In genomic region chr20:35092524-35093244, GRCh38 we compare ENCODE assay signal across 8 cellular contexts. TPM values are rescaled to one million over a fixed set of nuclear protein-coding genes. Genes with fewer than 3 reads are reported as not detected.
A peak's percentile ranks its signal among the peaks of the same experiment; 100 is the strongest.
DNase-seq lines count a peak whose midpoint lies in the region; ATAC-seq and TF ChIP-seq lines count a peak whose summit lies in the region.

TRPC4AP (minus strand) TSS chr20:35092807; CDS start chr20:35092781, 26 bp downstream.

- peak; percentile 68 to 83 for TF ChIP-seq POLR2A in Peyer's patch (IDR thresholded peaks at IDR 0.05)

- H3K4me2 ChIP-seq in DOHH2 (ENCODE audit: low read length), result peak within 1 kb of the TSS; percentile 95
- peak within 1 kb of the TSS; percentile 87 for H3K4me2 ChIP-seq in fibroblast of lung (ENCODE audit: extremely low read depth, insufficient read depth, low read length)

- no peaks in the 10 kb centered on the region for H3K9me2 ChIP-seq in DOHH2 (replicated peaks; ENCODE audit: control insufficient read depth, low read length)

- H3K9me3 Mint-ChIP-seq in activated T-helper 1 cell treated with anti-CD3 and anti-CD28 coated beads, Interleukin-12 subunit alpha, Interleukin-12 subunit beta, Interleukin-2, Interleukin-4 antibody, amounts not matched to agents 30 ng/mL and 10 ng/mL and 1 ng/mL, durations not matched to agents 14 hours and 24 hours and 36 hours, result no peaks in the 10 kb centered on the region
- H3K9me3 Mint-ChIP-seq in naive thymus-derived CD8-positive, alpha-beta T cell, result no peaks in the 10 kb centered on the region

- H3K9me3 ChIP-seq in DOHH2 (ENCODE audit: control insufficient read depth, insufficient read depth, low read length), result no peaks in the 10 kb centered on the region
- no peaks in the 10 kb centered on the region for H3K9me3 ChIP-seq in Peyer's patch
- no peaks in the 10 kb centered on the region for H3K9me3 ChIP-seq in fibroblast of lung (ENCODE audit: control insufficient read depth, insufficient read depth, low read depth, low read length)

- TF ChIP-seq CTCF in DOHH2 (IDR thresholded peaks at IDR 0.05; ENCODE audit: low read depth, low read length, poor library complexity, severe bottlenecking) (peak; percentile 83), Peyer's patch (IDR thresholded peaks at IDR 0.05) (peak; percentile 97 to 99 (median 99)), fibroblast of lung (conservative IDR thresholded peaks at IDR 0.05 in 1 of 2, IDR thresholded peaks at IDR 0.05 in 1 of 2; ENCODE audit: low read depth in 1 of 2, low read length in 2 of 2) (peak; percentile 76 to 81)

- H3K9ac ChIP-seq in fibroblast of lung (ENCODE audit: insufficient read depth, low read length), result peak within 1 kb of the TSS; percentile 97

- peaks cover 12% of the 10 kb centered on the region for H3K36me3 Mint-ChIP-seq in activated T-helper 1 cell treated with anti-CD3 and anti-CD28 coated beads, Interleukin-12 subunit alpha, Interleukin-12 subunit beta, Interleukin-2, Interleukin-4 antibody, amounts not matched to agents 30 ng/mL and 10 ng/mL and 1 ng/mL, durations not matched to agents 14 hours and 24 hours and 36 hours (ENCODE audit: low read depth)
- peaks cover 0 to 10% (median 0%) of the 10 kb centered on the region in 3 donors for H3K36me3 Mint-ChIP-seq in naive thymus-derived CD8-positive, alpha-beta T cell

- intact Hi-C loops in activated T-helper 1 cell treated with anti-CD3 and anti-CD28 coated beads, Interleukin-12 subunit alpha, Interleukin-12 subunit beta, Interleukin-2, Interleukin-4 antibody, amounts not matched to agents 30 ng/mL and 10 ng/mL and 1 ng/mL, durations not matched to agents 14 hours and 24 hours and 36 hours (cut with micrococcal nuclease), result loop anchor here (1.0 to 5.0 kb wide), 9 partner anchors 54 to 570 kb away; partner anchors contain the start of genes ACSS2, CEP250, EDEM2 and EIF6

- POLR2A ChIA-PET in naive thymus-derived CD8-positive, alpha-beta T cell (lab: Charles Lee), result interaction anchor here (0.5 to 2.2 kb wide), 6 partner anchors 17 to 649 kb away, joined by 3 to 6 read pairs (median 4); partner anchors contain the start of genes MMP24OS, NCOA6 and RBM39

- H2AFZ ChIP-seq in fibroblast of lung (ENCODE audit: low read length), result peak within 1 kb of the TSS; percentile 93

- H4K20me1 ChIP-seq in DOHH2 (ENCODE audit: control insufficient read depth, insufficient read depth, low read depth, low read length) (peaks cover 12% of the 10 kb centered on the region; the same call in 1 of the 2 replicates), fibroblast of lung (ENCODE audit: control insufficient read depth, extremely low read depth, insufficient read depth, low read length) (no peaks in the 10 kb centered on the region)

- peaks cover 48% of the 10 kb centered on the region for H3K4me1 Mint-ChIP-seq in activated T-helper 1 cell treated with anti-CD3 and anti-CD28 coated beads, Interleukin-12 subunit alpha, Interleukin-12 subunit beta, Interleukin-2, Interleukin-4 antibody, amounts not matched to agents 30 ng/mL and 10 ng/mL and 1 ng/mL, durations not matched to agents 14 hours and 24 hours and 36 hours (ENCODE audit: low read depth)
- H3K4me1 Mint-ChIP-seq in naive thymus-derived CD8-positive, alpha-beta T cell, result peaks cover 24 to 54% (median 47%) of the 10 kb centered on the region in 4 donors

- peak within 1 kb of the TSS; percentile 92 for H3K4me3 Mint-ChIP-seq in activated T-helper 1 cell treated with anti-CD3 and anti-CD28 coated beads, Interleukin-12 subunit alpha, Interleukin-12 subunit beta, Interleukin-2, Interleukin-4 antibody, amounts not matched to agents 30 ng/mL and 10 ng/mL and 1 ng/mL, durations not matched to agents 14 hours and 24 hours and 36 hours
- peak within 1 kb of the TSS; percentile 85 to 96 (median 92) for H3K4me3 Mint-ChIP-seq in naive thymus-derived CD8-positive, alpha-beta T cell

- H3K27me3 ChIP-seq in DOHH2 (ENCODE audit: control insufficient read depth, low read length), result no peaks in the 10 kb centered on the region
- no peaks in the 10 kb centered on the region for H3K27me3 ChIP-seq in Peyer's patch
- H3K27me3 ChIP-seq in fibroblast of lung (ENCODE audit: control insufficient read depth, insufficient read depth, low read length), result no peaks in the 10 kb centered on the region

- H3F3A ChIP-seq in DOHH2 (ENCODE audit: control insufficient read depth, insufficient read depth), result peaks cover 12% of the 10 kb centered on the region

- ATAC-seq in GM21619 (IDR thresholded peaks at IDR 0.05; ENCODE audit: unreplicated experiment), result peak; percentile 90
- peak; percentile 95 to 96 for ATAC-seq in naive thymus-derived CD8-positive, alpha-beta T cell

- H3K27me3 Mint-ChIP-seq in activated T-helper 1 cell treated with anti-CD3 and anti-CD28 coated beads, Interleukin-12 subunit alpha, Interleukin-12 subunit beta, Interleukin-2, Interleukin-4 antibody, amounts not matched to agents 30 ng/mL and 10 ng/mL and 1 ng/mL, durations not matched to agents 14 hours and 24 hours and 36 hours (ENCODE audit: insufficient read depth), result no peaks in the 10 kb centered on the region
- H3K27me3 Mint-ChIP-seq in naive thymus-derived CD8-positive, alpha-beta T cell, result no peaks in the 10 kb centered on the region

- peak; percentile 85 for DNase-seq in Jurkat, Clone E6-1 (ENCODE audit: low read depth, low spot score)
- DNase-seq in Peyer's patch, result peak; percentile 83 to 94 (median 93)
- peak; percentile 88 for DNase-seq in activated T-helper 1 cell treated with anti-CD3 and anti-CD28 coated beads, Interleukin-12 subunit alpha, Interleukin-12 subunit beta, Interleukin-2, Interleukin-4 antibody, amounts not matched to agents 30 ng/mL and 10 ng/mL and 1 ng/mL, durations not matched to agents 14 hours and 24 hours and 36 hours (ENCODE audit: low spot score)
- peak; percentile 83 to 89 for DNase-seq in fibroblast of lung (ENCODE audit: low read depth in 2 of 2)
- peak; percentile 81 to 91 (median 86) for DNase-seq in naive thymus-derived CD8-positive, alpha-beta T cell
- peak; percentile 84 for DNase-seq in stimulated activated naive CD4-positive, alpha-beta T cell treated with Interleukin-2 at 50 U/mL for 16 hours (lab: John Stamatoyannopoulos, UW)

- H3K4me3 ChIP-seq in DOHH2 (ENCODE audit: low read length) (peak within 1 kb of the TSS; percentile 96), Peyer's patch (peak within 1 kb of the TSS; percentile 86 to 99 (median 91)), fibroblast of lung (replicated peaks in 1 of 4; ENCODE audit: control extremely low read depth in 1 of 4, insufficient read depth in 1 of 4, low read depth in 3 of 4, low read length in 4 of 4) (peak within 1 kb of the TSS; percentile 90 to 99 (median 97))
- H3K4me3 ChIP-seq in Jurkat, Clone E6-1 (ENCODE audit: low read length), result peak within 1 kb of the TSS; percentile 97

- H3K79me2 ChIP-seq in DOHH2 (ENCODE audit: control insufficient read depth, low read length) (peaks cover 49% of the 10 kb centered on the region), fibroblast of lung (ENCODE audit: control insufficient read depth, insufficient read depth, low read length) (peaks cover 46% of the 10 kb centered on the region)

- peak within 1 kb of the TSS; percentile 35; the same call in 1 of the 2 replicates for H3K27ac ChIP-seq in DOHH2 (ENCODE audit: low read depth, low read length)
- peak within 1 kb of the TSS; percentile 90 to 96 (median 92) for H3K27ac ChIP-seq in Peyer's patch
- peak within 1 kb of the TSS; percentile 97 for H3K27ac ChIP-seq in fibroblast of lung (ENCODE audit: insufficient read depth, low read length)

- peaks cover 14% of the 10 kb centered on the region; the same call in 1 of the 2 replicates for H3K36me3 ChIP-seq in DOHH2 (ENCODE audit: control insufficient read depth, low read length)
- no peaks in the 10 kb centered on the region for H3K36me3 ChIP-seq in Peyer's patch
- no peaks in the 10 kb centered on the region for H3K36me3 ChIP-seq in fibroblast of lung (ENCODE audit: control insufficient read depth, insufficient read depth, low read length)

- H3K27ac Mint-ChIP-seq in activated T-helper 1 cell treated with anti-CD3 and anti-CD28 coated beads, Interleukin-12 subunit alpha, Interleukin-12 subunit beta, Interleukin-2, Interleukin-4 antibody, amounts not matched to agents 30 ng/mL and 10 ng/mL and 1 ng/mL, durations not matched to agents 14 hours and 24 hours and 36 hours, result peak within 1 kb of the TSS; percentile 94
- H3K27ac Mint-ChIP-seq in naive thymus-derived CD8-positive, alpha-beta T cell, result peak within 1 kb of the TSS; percentile 78 to 98 (median 95)

- H3K4me1 ChIP-seq in DOHH2 (ENCODE audit: control insufficient read depth, low read length), result peaks cover 23% of the 10 kb centered on the region
- peaks cover 0 to 41% (median 0%) of the 10 kb centered on the region in 4 donors for H3K4me1 ChIP-seq in Peyer's patch
- H3K4me1 ChIP-seq in fibroblast of lung (ENCODE audit: control insufficient read depth, extremely low read depth, insufficient read depth, low read length), result peaks cover 7% of the 10 kb centered on the region

RNA-seq across cellular contexts. Expression of gene TRPC4AP, which starts in this region (rescaled TPM):
- 71.4 TPM for polyA plus RNA-seq in Jurkat, Clone E6-1 (2012; ENCODE audit: insufficient read depth, insufficient read length)
- total RNA-seq in Peyer's patch, result 100 to 1,000 TPM in 1 of 4 donors, 10 to 100 TPM in 3; 62.7 to 101 (median 80.8) TPM
- 53.9 and 54.0 TPM in 2 replicates for total RNA-seq in activated T-helper 1 cell treated with anti-CD3 and anti-CD28 coated beads, Interleukin-12 subunit alpha, Interleukin-12 subunit beta, Interleukin-2, Interleukin-4 antibody, amounts not matched to agents 30 ng/mL and 10 ng/mL and 1 ng/mL, durations not matched to agents 14 hours and 24 hours and 36 hours
- 52.9 and 63.1 TPM in 2 replicates for total RNA-seq in fibroblast of lung
- 86.7 and 89.7 TPM in 2 replicates for polyA plus RNA-seq in fibroblast of lung
- polyA plus RNA-seq in fibroblast of lung (2012), result 66.2 and 67.1 TPM in 2 replicates
- 123 and 125 TPM in 2 replicates for polyA minus RNA-seq in fibroblast of lung (ENCODE audit: low replicate concordance)
- total RNA-seq in naive thymus-derived CD8-positive, alpha-beta T cell, result 10 to 100 TPM; 75.4 to 77.6 TPM
- 10 to 100 TPM; 54.7 to 57.8 (median 56.5) TPM for polyA plus RNA-seq in naive thymus-derived CD8-positive, alpha-beta T cell

Comparison
In these comparisons a context has a peak if more than half of its experiments do, and no peak if none do; other contexts are left out.
1. Peak in every context shown above with its lines: DNase-seq, ATAC-seq, H3K4me3 ChIP-seq and H3K27ac ChIP-seq.
2. H3K27ac ChIP-seq: peak in every context shown above with its lines; median percentile 97 in fibroblast of lung; 92 in Peyer's patch; 35 in DOHH2.